ENCODE assay signal across 22 cellular contexts in the genomic region with DNA sequence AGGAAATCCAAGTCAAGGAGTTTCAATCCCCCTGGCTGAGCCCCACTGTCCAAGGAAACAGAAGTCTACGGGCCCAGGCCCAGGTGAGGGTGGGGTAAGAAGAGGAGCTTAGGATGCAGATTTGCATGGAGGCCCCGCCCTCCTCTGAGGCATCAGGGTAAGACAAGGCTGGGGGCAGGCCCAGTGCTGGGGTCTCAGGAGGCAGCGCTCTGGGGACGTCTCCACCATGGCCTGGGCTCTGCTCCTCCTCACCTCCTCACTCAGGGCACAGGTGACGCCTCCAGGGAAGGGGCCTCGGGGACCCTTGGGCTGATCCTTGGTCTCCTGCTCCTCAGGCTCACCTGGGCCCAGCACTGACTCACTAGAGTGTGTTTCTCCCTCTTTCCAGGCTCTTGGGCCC. TPM values are rescaled to one million over a fixed set of nuclear protein-coding genes. Genes with fewer than 3 reads are reported as not detected.
"Had no signal": no experiment of that assay in that cellular context is flagged by ENCODE, and none has a peak within 500 bp of the region (broad histone marks: within the 10 kb centered on the region; RNA-seq: fewer than 3 reads in every experiment).

No MANE protein-coding gene starts in this region.

- H3K27me3 ChIP-seq: ascending aorta, vagina had no signal

- DNase-seq: brain microvascular endothelial cell; caudate nucleus; effector CD8-positive, alpha-beta T cell; foreskin melanocyte; lower lobe of right lung; stimulated activated naive CD4-positive, alpha-beta T cell treated with Interleukin-2 at 50 U/mL for 16 hours had no signal

- H3K9me3 ChIP-seq: ascending aorta, lower lobe of right lung, mucosa of descending colon, thoracic aorta, vagina had no signal

- H3K4me1 Mint-ChIP-seq: activated CD4-positive, alpha-beta memory T cell treated with anti-CD3 and anti-CD28 coated beads, Interleukin-2, amount 10 ng/mL, durations not matched to agents 7 days and 5 days; activated CD8-positive, alpha-beta memory T cell treated with anti-CD3 and anti-CD28 coated beads, Interleukin-2, amount 10 ng/mL, durations not matched to agents 7 days and 5 days had no signal

- H3K36me3 ChIP-seq: ascending aorta, brain microvascular endothelial cell, lower lobe of right lung, thoracic aorta, vagina, WERI-Rb-1 had no signal

- H3K27ac ChIP-seq: ascending aorta, brain microvascular endothelial cell, hepatocyte, lower lobe of right lung, thoracic aorta, vagina, WERI-Rb-1 had no signal

- H3K4me3 ChIP-seq: ascending aorta, hepatocyte, lower lobe of right lung, mucosa of descending colon, thoracic aorta, vagina had no signal

- H3K9me3 Mint-ChIP-seq: activated CD4-positive, alpha-beta memory T cell treated with anti-CD3 and anti-CD28 coated beads, Interleukin-2, amount 10 ng/mL, durations not matched to agents 7 days and 5 days; activated naive CD4-positive, alpha-beta T cell treated with anti-CD3 and anti-CD28 coated beads, Interleukin-2, amount 50 U/mL, for 72 hours; activated T-helper 1 cell treated with anti-CD3 and anti-CD28 coated beads, Interleukin-12 subunit alpha, Interleukin-12 subunit beta, Interleukin-2, Interleukin-4 antibody, amounts not matched to agents 30 ng/mL and 10 ng/mL and 1 ng/mL, durations not matched to agents 14 hours and 24 hours and 36 hours; immature natural killer cell; type B pancreatic cell had no signal

- H3K36me3 Mint-ChIP-seq: activated CD8-positive, alpha-beta memory T cell treated with anti-CD3 and anti-CD28 coated beads, Interleukin-2, amount 10 ng/mL, durations not matched to agents 7 days and 5 days; activated naive CD4-positive, alpha-beta T cell treated with anti-CD3 and anti-CD28 coated beads, Interleukin-2, amount 50 U/mL, for 72 hours; type B pancreatic cell had no signal

- H3K27ac Mint-ChIP-seq: activated CD4-positive, alpha-beta memory T cell treated with anti-CD3 and anti-CD28 coated beads, Interleukin-2, amount 10 ng/mL, durations not matched to agents 7 days and 5 days; activated CD8-positive, alpha-beta memory T cell treated with anti-CD3 and anti-CD28 coated beads, Interleukin-2, amount 10 ng/mL, durations not matched to agents 7 days and 5 days; activated naive CD4-positive, alpha-beta T cell treated with anti-CD3 and anti-CD28 coated beads, Interleukin-2, amount 50 U/mL, for 72 hours; activated T-helper 1 cell treated with anti-CD3 and anti-CD28 coated beads, Interleukin-12 subunit alpha, Interleukin-12 subunit beta, Interleukin-2, Interleukin-4 antibody, amounts not matched to agents 30 ng/mL and 10 ng/mL and 1 ng/mL, durations not matched to agents 14 hours and 24 hours and 36 hours; type B pancreatic cell had no signal

- H3K4me1 ChIP-seq: ascending aorta, lower lobe of right lung, vagina had no signal

- H3K4me2 ChIP-seq: hepatocyte had no signal

- H3K4me3 Mint-ChIP-seq: activated CD4-positive, alpha-beta memory T cell treated with anti-CD3 and anti-CD28 coated beads, Interleukin-2, amount 10 ng/mL, durations not matched to agents 7 days and 5 days; activated CD8-positive, alpha-beta memory T cell treated with anti-CD3 and anti-CD28 coated beads, Interleukin-2, amount 10 ng/mL, durations not matched to agents 7 days and 5 days; activated T-helper 1 cell treated with anti-CD3 and anti-CD28 coated beads, Interleukin-12 subunit alpha, Interleukin-12 subunit beta, Interleukin-2, Interleukin-4 antibody, amounts not matched to agents 30 ng/mL and 10 ng/mL and 1 ng/mL, durations not matched to agents 14 hours and 24 hours and 36 hours; type B pancreatic cell had no signal

RNA-seq across cellular contexts. Expression of a gene that starts 31.3 kb away (rescaled TPM):
- total RNA-seq: activated CD4-positive, alpha-beta memory T cell treated with anti-CD3 and anti-CD28 coated beads, Interleukin-2, amount 10 ng/mL, durations not matched to agents 7 days and 5 days; activated CD8-positive, alpha-beta memory T cell treated with anti-CD3 and anti-CD28 coated beads, Interleukin-2, amount 10 ng/mL, durations not matched to agents 7 days and 5 days; activated naive CD4-positive, alpha-beta T cell treated with anti-CD3 and anti-CD28 coated beads, Interleukin-2, amount 50 U/mL, for 72 hours; activated T-helper 1 cell treated with anti-CD3 and anti-CD28 coated beads, Interleukin-12 subunit alpha, Interleukin-12 subunit beta, Interleukin-2, Interleukin-4 antibody, amounts not matched to agents 30 ng/mL and 10 ng/mL and 1 ng/mL, durations not matched to agents 14 hours and 24 hours and 36 hours; dermis blood vessel endothelial cell; hepatocyte; kidney epithelial cell; osteoblast; renal cortical epithelial cell had no signal
